In the genomic region with DNA sequence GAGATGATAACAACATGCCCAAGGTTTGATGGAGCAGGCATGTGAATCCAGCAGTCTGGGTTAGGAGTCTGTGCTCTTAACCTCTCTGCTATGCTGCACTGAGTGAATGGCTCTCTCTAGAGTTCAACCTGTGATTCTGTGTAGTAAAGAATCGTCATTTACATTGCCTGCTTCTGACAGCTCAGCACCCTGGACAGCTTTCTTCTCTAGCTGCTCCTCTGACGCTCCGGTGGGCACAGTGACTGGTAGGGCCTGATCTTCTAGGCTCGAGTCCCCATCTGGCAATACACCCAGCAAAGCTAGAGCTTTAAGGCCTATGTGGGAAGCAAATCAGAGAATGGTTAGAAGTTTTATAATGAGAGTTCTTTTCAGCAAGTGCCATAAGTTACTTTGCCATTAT, we compare ENCODE assay signal across 15 cellular contexts.
A peak's percentile ranks its signal among the peaks of the same experiment; 100 is the strongest.
DNase-seq lines count a peak whose midpoint lies in the region; ATAC-seq and TF ChIP-seq lines count a peak whose summit lies in the region.
"Had no signal": no experiment of that assay in that cellular context is flagged by ENCODE, and none has a peak within 500 bp of the region (broad histone marks: within the 10 kb centered on the region; RNA-seq: fewer than 3 reads in every experiment).

No MANE protein-coding gene starts in this region.

- H3K36me3 Mint-ChIP-seq in GM23338 (ENCODE audit: low read depth) = peaks cover 49% of the 10 kb centered on the region
- peaks cover 73% of the 10 kb centered on the region for H3K36me3 Mint-ChIP-seq in nephron progenitor cell (ENCODE audit: low read depth)

- ATAC-seq in GM23338 = no peak

- H3K4me3 ChIP-seq in GM23338 (no peak overlapping the region), fibroblast of pulmonary artery (replicated peaks; ENCODE audit: low read depth, low read length) (no peak overlapping the region), SJCRH30 (no peak overlapping the region)
- H3K4me3 ChIP-seq: HAP-1 had no signal

- H3K4me2 ChIP-seq in GM23338 = no peak overlapping the region

- no peaks in the 10 kb centered on the region for H3F3A ChIP-seq in GM23338 (replicated peaks; ENCODE audit: low read depth)

- no peaks in the 10 kb centered on the region for H3K79me2 ChIP-seq in GM23338 (replicated peaks; ENCODE audit: insufficient read depth)

- H2AFZ ChIP-seq in GM23338 = no peak overlapping the region

- H3K27me3 Mint-ChIP-seq in GM23338 (ENCODE audit: insufficient read depth, low read depth, poor library complexity) (no peaks in the 10 kb centered on the region), nephron progenitor cell (ENCODE audit: low read depth, poor library complexity) (no peaks in the 10 kb centered on the region)
- H3K27me3 Mint-ChIP-seq: B cell; CD4-positive, alpha-beta memory T cell had no signal

- TF ChIP-seq CTCF in GM23338 (conservative IDR thresholded peaks at IDR 0.05; ENCODE audit: low read depth in 2 of 2) (no peak), fibroblast of pulmonary artery (IDR thresholded peaks at IDR 0.05; ENCODE audit: low read length, missing control alignments) (no peak), nephron progenitor cell (IDR thresholded peaks at IDR 0.05) (no peak)

- H3K36me3 ChIP-seq in GM23338 (ENCODE audit: insufficient read depth) (peaks cover 28% of the 10 kb centered on the region; the same call in 1 of the 2 replicates), SJCRH30 (peaks cover 9% of the 10 kb centered on the region; the same call in 1 of the 2 replicates)

- no peak overlapping the region for H3K27ac Mint-ChIP-seq in GM23338
- no peak overlapping the region for H3K27ac Mint-ChIP-seq in nephron progenitor cell
- H3K27ac Mint-ChIP-seq: B cell had no signal

- DNase-seq in GM23338 (ENCODE audit: low spot score) (no peak), fibroblast of pulmonary artery (ENCODE audit: low read depth) (peak; percentile 2), nephron progenitor cell (peak; percentile 23), SJCRH30 (no peak), COLO829 (ENCODE audit: low spot score) (no peak), SHP77 treated with DMSO at 0.1 percent for 48 hours (lab: John Stamatoyannopoulos, UW) (no peak)
- DNase-seq: C1 segment of cervical spinal cord; CD4-positive, alpha-beta memory T cell; COR-L47; DMS153; DMS79 treated with DMSO at 0.1 percent for 48 hours; EL had no signal

- H3K4me1 ChIP-seq in GM23338 (ENCODE audit: insufficient read depth) (no peaks in the 10 kb centered on the region), SJCRH30 (no peaks in the 10 kb centered on the region)
- H3K4me1 ChIP-seq: HAP-1 had no signal

- H3K27ac ChIP-seq in GM23338 (ENCODE audit: low read depth) (no peak overlapping the region), SJCRH30 (no peak overlapping the region)

- no peaks in the 10 kb centered on the region for H3K9me2 ChIP-seq in GM23338 (ENCODE audit: insufficient read depth)

- H3K9me3 Mint-ChIP-seq in GM23338 (no peaks in the 10 kb centered on the region), nephron progenitor cell (no peaks in the 10 kb centered on the region)
- H3K9me3 Mint-ChIP-seq: CD4-positive, alpha-beta memory T cell had no signal

- H3K4me1 Mint-ChIP-seq in GM23338 (no peaks in the 10 kb centered on the region), nephron progenitor cell (no peaks in the 10 kb centered on the region)
- H3K4me1 Mint-ChIP-seq: B cell had no signal

- TF ChIP-seq RAD21 in Ishikawa (IDR thresholded peaks at IDR 0.05; ENCODE audit: low read depth) = no peak

- H3K9me3 ChIP-seq in SJCRH30 (replicated peaks) = no peaks in the 10 kb centered on the region
- H3K9me3 ChIP-seq: HAP-1 had no signal

- 0 out of 2 replicates have a peak, but pooled peaks cover 6% of the 10 kb centered on the region for H4K20me1 ChIP-seq in GM23338 (replicated peaks; ENCODE audit: insufficient read depth)

- H3K4me3 Mint-ChIP-seq in GM23338 = no peak overlapping the region
- no peak overlapping the region for H3K4me3 Mint-ChIP-seq in nephron progenitor cell
- H3K4me3 Mint-ChIP-seq: B cell; CD4-positive, alpha-beta memory T cell had no signal

- no peak for TF ChIP-seq EP300 in Ishikawa (IDR thresholded peaks at IDR 0.05; ENCODE audit: borderline replicate concordance)

- no peaks in the 10 kb centered on the region for H3K27me3 ChIP-seq in GM23338 (ENCODE audit: insufficient read depth)
- no peaks in the 10 kb centered on the region for H3K27me3 ChIP-seq in SJCRH30

TF ChIP-seq in GM23338, 12 proteins besides CTCF, POLR2A, EP300 and RAD21:
- peak; percentile 63 for TF ChIP-seq REST (IDR thresholded peaks at IDR 0.05; ENCODE audit: unreplicated experiment)
- TF ChIP-seq CREB1 (CRISPR knock-in tag; IDR thresholded peaks at IDR 0.05; ENCODE audit: low read depth) = no peak
- TF ChIP-seq ZNF331 (CRISPR knock-in tag; IDR thresholded peaks at IDR 0.05; ENCODE audit: low read depth) = no peak

TF ChIP-seq in Ishikawa, 13 proteins besides CTCF, POLR2A, EP300 and RAD21:
- TF ChIP-seq TCF12 (IDR thresholded peaks at IDR 0.05; ENCODE audit: low read depth) (no peak), REST (IDR thresholded peaks at IDR 0.05; ENCODE audit: low read depth) (peak; percentile 82)

Comparison
In these comparisons a context has a peak if more than half of its experiments do, and no peak if none do; other contexts are left out.
1. DNase-seq: peak in fibroblast of pulmonary artery (single experiment) and nephron progenitor cell (single experiment); none in GM23338 (single experiment), SJCRH30 (0 of 2), COLO829 (single experiment) and SHP77 treated with DMSO at 0.1 percent for 48 hours (single experiment).